26 cellular contexts compared by ENCODE assay signal in the genomic region with DNA sequence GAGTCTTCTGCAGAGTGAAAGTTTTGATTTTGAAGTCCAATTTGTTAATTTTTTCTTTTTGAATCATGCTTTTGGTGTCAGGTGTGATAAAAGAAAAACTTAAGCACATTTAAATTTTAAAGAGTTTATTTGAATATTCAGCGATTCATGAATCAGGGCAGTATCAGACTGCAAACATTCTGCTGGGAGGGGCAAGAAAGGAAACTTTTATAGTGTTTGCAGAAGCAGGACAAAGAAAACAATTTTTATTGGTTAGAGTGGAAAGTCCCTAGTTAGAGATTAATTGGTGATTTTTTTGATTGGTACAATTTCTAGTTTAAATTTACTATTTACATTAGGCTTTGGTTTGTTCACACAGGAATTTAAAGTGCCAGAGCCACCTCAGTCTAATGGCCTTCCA. TPM values are rescaled to one million over a fixed set of nuclear protein-coding genes. Genes with fewer than 3 reads are reported as not detected.
DNase-seq lines count a peak whose midpoint lies in the region; ATAC-seq and TF ChIP-seq lines count a peak whose summit lies in the region.
"Had no signal": no experiment of that assay in that cellular context is flagged by ENCODE, and none has a peak within 500 bp of the region (broad histone marks: within the 10 kb centered on the region; RNA-seq: fewer than 3 reads in every experiment).

No MANE protein-coding gene starts in this region.

- H3K27me3 ChIP-seq in left ventricle myocardium inferior (ENCODE audit: low read depth), result no peaks in the 10 kb centered on the region
- H3K27me3 ChIP-seq in ascending aorta, result no peaks in the 10 kb centered on the region
- H3K27me3 ChIP-seq: Peyer's patch had no signal

- H3K9me3 ChIP-seq in left ventricle myocardium inferior (replicated peaks), result peaks cover 11% of the 10 kb centered on the region
- no peaks in the 10 kb centered on the region for H3K9me3 ChIP-seq in mucosa of descending colon
- H3K9me3 ChIP-seq in ascending aorta, result peaks cover 5 to 8% of the 10 kb centered on the region in 2 donors
- H3K9me3 ChIP-seq: Peyer's patch had no signal

- peak; percentile 84 for ATAC-seq in mucosa of descending colon

- DNase-seq in left ventricle myocardium inferior (no peak), cardiac septum (ENCODE audit: low spot score) (no peak), mucosa of descending colon (no peak), NCI-H2107 treated with DMSO at 0.1 percent for 48 hours (lab: John Stamatoyannopoulos, UW; ENCODE audit: unreplicated experiment) (no peak), ascending aorta (ENCODE audit: low spot score in 2 of 2) (no peak), pons (ENCODE audit: low spot score) (no peak)
- DNase-seq: AML-193; CD4-positive, alpha-beta memory T cell; COR-L47; GOT3; HCEC 1CT; IMR-90; KG1; MM.1S; NCI-H1048; NCI-H1417; NCI-H1694; NCI-H2029 treated with DMSO at 0.1 percent for 48 hours; NCI-H2227 treated with DMSO at 0.1 percent for 48 hours; NCI-H526 treated with DMSO at 0.1 percent for 48 hours; Peyer's patch; SHP77 treated with DMSO at 0.1 percent for 48 hours had no signal

- TF ChIP-seq CTCF in left ventricle myocardium inferior (IDR thresholded peaks at IDR 0.05; ENCODE audit: borderline replicate concordance), result no peak
- TF ChIP-seq CTCF in VCaP (conservative IDR thresholded peaks at IDR 0.05), result no peak
- TF ChIP-seq CTCF in mucosa of descending colon (IDR thresholded peaks at IDR 0.05), result no peak
- TF ChIP-seq CTCF in ascending aorta (IDR thresholded peaks at IDR 0.05), result no peak

- H3K27ac ChIP-seq in left ventricle myocardium inferior (replicated peaks) (peak overlapping the region; percentile 82), VCaP (peak overlapping the region; percentile 33), ascending aorta (no peak overlapping the region)
- H3K27ac ChIP-seq: BLaER1 treated with 17β-estradiol and CSF1 and Interleukin-3, amounts not matched to agents 10 nM and 100 nM; Peyer's patch had no signal

- no peak overlapping the region for H3K4me3 ChIP-seq in left ventricle myocardium inferior
- no peak overlapping the region for H3K4me3 ChIP-seq in mucosa of descending colon
- no peak overlapping the region for H3K4me3 ChIP-seq in ascending aorta
- H3K4me3 ChIP-seq: BLaER1 treated with 17β-estradiol and CSF1 and Interleukin-3, amounts not matched to agents 10 nM and 100 nM; Peyer's patch had no signal

- H3K36me3 ChIP-seq in left ventricle myocardium inferior (no peaks in the 10 kb centered on the region), mucosa of descending colon (ENCODE audit: low read depth) (no peaks in the 10 kb centered on the region), ascending aorta (no peaks in the 10 kb centered on the region)
- H3K36me3 ChIP-seq: BLaER1 treated with 17β-estradiol and CSF1 and Interleukin-3, amounts not matched to agents 10 nM and 100 nM; Peyer's patch had no signal

- no peaks in the 10 kb centered on the region for H3K4me1 ChIP-seq in left ventricle myocardium inferior
- H3K4me1 ChIP-seq in mucosa of descending colon (ENCODE audit: low read depth), result no peaks in the 10 kb centered on the region
- no peaks in the 10 kb centered on the region for H3K4me1 ChIP-seq in ascending aorta
- H3K4me1 ChIP-seq: Peyer's patch had no signal

- intact Hi-C loops in left ventricle myocardium inferior (cut with micrococcal nuclease) (no loop called here), cardiac septum (cut with DNase I) (no loop called here), mucosa of descending colon (cut with DNase I, micrococcal nuclease) (no loop called here), ascending aorta (cut with DNase I) (no loop called here)

RNA-seq across cellular contexts. Expression of a gene that starts 1.5 kb away (rescaled TPM):
- 13.2 TPM for total RNA-seq in left ventricle myocardium inferior
- 14.0 TPM for total RNA-seq in cardiac septum
- 1 to 10 TPM; 1.9 to 6.4 (median 5.4) TPM for total RNA-seq in mucosa of descending colon
- 76.2 TPM for total RNA-seq in ascending aorta
- total RNA-seq: CD4-positive, alpha-beta memory T cell; IMR-90; NCI-H460; OCI-LY7 had no signal

Comparison
In these comparisons a context has a peak if more than half of its experiments do, and no peak if none do; other contexts are left out.
1. H3K27ac ChIP-seq: peak in left ventricle myocardium inferior (single experiment) and VCaP (single experiment); none in ascending aorta (0 of 2).